ENCODE assay signal across 8 cellular contexts in the genomic region with DNA sequence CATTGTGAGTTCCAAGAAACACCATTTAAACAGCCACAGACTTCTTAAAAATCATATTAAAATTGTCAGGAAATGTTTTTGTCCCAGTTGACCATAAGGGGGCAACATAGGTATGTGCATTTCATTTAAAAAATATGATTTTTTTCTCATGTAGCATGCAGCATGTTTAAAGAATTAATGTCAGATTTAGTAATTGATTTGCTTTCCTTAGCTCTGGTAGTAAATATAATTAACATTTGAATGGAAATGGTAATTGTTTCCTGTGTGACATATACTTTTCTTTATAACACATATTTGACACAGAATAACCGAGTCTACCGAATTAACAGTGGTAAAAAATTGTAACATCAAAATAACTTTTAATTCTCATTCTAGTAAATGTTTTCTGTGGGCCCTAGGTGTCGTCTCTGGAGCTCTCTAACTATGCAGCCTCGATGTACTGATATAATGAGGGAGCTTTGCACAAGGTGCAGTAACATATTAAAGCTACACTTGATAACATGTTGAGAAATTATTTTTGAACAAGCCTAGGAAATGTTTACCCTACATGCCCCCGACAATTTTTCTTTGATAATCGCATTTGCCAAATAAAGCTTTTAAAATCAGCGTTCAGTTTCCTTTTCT. TPM values are rescaled to one million over a fixed set of nuclear protein-coding genes. Genes with fewer than 3 reads are reported as not detected.
DNase-seq lines count a peak whose midpoint lies in the region; ATAC-seq and TF ChIP-seq lines count a peak whose summit lies in the region.

No MANE protein-coding gene starts in this region.

- BruUV-seq in IMR-90 (replicated peaks; lab: Mats Ljungman, UMichigan) = no TSS peak

- peaks cover 35% of the 10 kb centered on the region for H3K36me3 Mint-ChIP-seq in activated T-helper 2 cell treated with anti-CD3 and anti-CD28 coated beads, Interferon-gamma antibody, Interleukin-2, Interleukin-4, amounts not matched to agents 10 μg/mL and 5 μg/mL and 100 μg/mL, durations not matched to agents 14 hours and 24 hours and 36 hours (ENCODE audit: low read depth)

- H3K23ac ChIP-seq in IMR-90 (ENCODE audit: low read depth, low read length) = no peak overlapping the region

- H3K27ac ChIP-seq in IMR-90 (ENCODE audit: insufficient read depth, low read length) (no peak overlapping the region), brain microvascular endothelial cell (no peak overlapping the region), lung (ENCODE audit: low read depth in 1 of 2, low read length in 1 of 2) (no peak overlapping the region)

- TF ChIP-seq POLR2A in IMR-90 (IDR thresholded peaks at IDR 0.05; ENCODE audit: low read depth, low read length) = no peak

- no peaks in the 10 kb centered on the region for H3K27me3 Mint-ChIP-seq in activated T-helper 2 cell treated with anti-CD3 and anti-CD28 coated beads, Interferon-gamma antibody, Interleukin-2, Interleukin-4, amounts not matched to agents 10 μg/mL and 5 μg/mL and 100 μg/mL, durations not matched to agents 14 hours and 24 hours and 36 hours (ENCODE audit: low read depth)

- H4K8ac ChIP-seq in IMR-90 (ENCODE audit: low read depth in 2 of 2, low read length in 2 of 2) = no peak overlapping the region

- intact Hi-C loops in IMR-90 (cut with micrococcal nuclease) = loop anchor here (1.0 to 5.0 kb wide), 3 partner anchors 38 to 719 kb away; no protein-coding TSS in a partner anchor
- intact Hi-C loops in activated T-helper 2 cell treated with anti-CD3 and anti-CD28 coated beads, Interferon-gamma antibody, Interleukin-2, Interleukin-4, amounts not matched to agents 10 μg/mL and 5 μg/mL and 100 μg/mL, durations not matched to agents 14 hours and 24 hours and 36 hours (cut with micrococcal nuclease) = loop anchor here (1.0 to 5.0 kb wide), 5 partner anchors 13 to 411 kb away; no protein-coding TSS in a partner anchor

- H2AK9ac ChIP-seq in IMR-90 (replicated peaks; ENCODE audit: low read depth, low read length, poor library complexity) = no peak overlapping the region

- no peak overlapping the region for H3K56ac ChIP-seq in IMR-90 (ENCODE audit: extremely low read depth, insufficient read depth, low read length)

- no peak overlapping the region for H2BK15ac ChIP-seq in IMR-90 (ENCODE audit: low read depth, low read length)

- H3K9me3 Mint-ChIP-seq in activated T-helper 2 cell treated with anti-CD3 and anti-CD28 coated beads, Interferon-gamma antibody, Interleukin-2, Interleukin-4, amounts not matched to agents 10 μg/mL and 5 μg/mL and 100 μg/mL, durations not matched to agents 14 hours and 24 hours and 36 hours = peaks cover 4% of the 10 kb centered on the region

- H3K14ac ChIP-seq in IMR-90 (replicated peaks; ENCODE audit: low read depth, low read length) = no peak overlapping the region

- no peak overlapping the region for H2BK5ac ChIP-seq in IMR-90 (ENCODE audit: low read depth, low read length, poor library complexity, severe bottlenecking)

- POLR2A ChIA-PET in IMR-90 (lab: Charles Lee; ENCODE audit: unreplicated experiment) = no interaction called here

- dilution Hi-C loops in IMR-90 (cut with HindIII; ENCODE audit: low sequenced_read_pairs, unreplicated experiment) = no loop called here

- H3K36me3 ChIP-seq in IMR-90 (ENCODE audit: control insufficient read depth, insufficient read depth, low read length) = peaks cover 4% of the 10 kb centered on the region
- peaks cover 5% of the 10 kb centered on the region for H3K36me3 ChIP-seq in brain microvascular endothelial cell (replicated peaks)
- peaks cover 6 to 9% of the 10 kb centered on the region in 2 donors for H3K36me3 ChIP-seq in lung (ENCODE audit: control insufficient read depth in 2 of 2, insufficient read depth in 2 of 2, low read length in 2 of 2)

- TF ChIP-seq CTCF in IMR-90 (conservative IDR thresholded peaks at IDR 0.05; ENCODE audit: low read depth, low read length) (peak; percentile 68), brain microvascular endothelial cell (IDR thresholded peaks at IDR 0.05; ENCODE audit: low read depth, low read length, missing control alignments) (peak; percentile 38), lung (IDR thresholded peaks at IDR 0.05; ENCODE audit: control extremely low read depth, extremely low read depth) (peak; percentile 45)

- H3K9me3 ChIP-seq in IMR-90 (ENCODE audit: control insufficient read depth, insufficient read depth, low read length) (no peaks in the 10 kb centered on the region), lung (ENCODE audit: control insufficient read depth in 2 of 2, insufficient read depth in 1 of 2, low read length in 1 of 2) (no peaks in the 10 kb centered on the region)

- no peaks in the 10 kb centered on the region for H3K9me1 ChIP-seq in IMR-90 (ENCODE audit: insufficient read depth, low read length)

- H4K5ac ChIP-seq in IMR-90 (ENCODE audit: low read depth, low read length) = no peak overlapping the region

- H3K4me1 ChIP-seq in IMR-90 (ENCODE audit: control insufficient read depth, insufficient read depth, low read length) (peaks cover 2% of the 10 kb centered on the region; the same call in 1 of the 2 replicates), lung (ENCODE audit: control insufficient read depth in 2 of 2, insufficient read depth in 2 of 2, low read length in 2 of 2) (peaks cover 0 to 7% of the 10 kb centered on the region in 2 donors)

- H3K9ac ChIP-seq in IMR-90 (ENCODE audit: low read depth, low read length) = no peak overlapping the region

- no peaks in the 10 kb centered on the region for H3K27me3 ChIP-seq in IMR-90 (ENCODE audit: control insufficient read depth, insufficient read depth, low read length)
- H3K27me3 ChIP-seq in brain microvascular endothelial cell (replicated peaks) = no peaks in the 10 kb centered on the region
- H3K27me3 ChIP-seq in lung (ENCODE audit: control insufficient read depth, insufficient read depth) = no peaks in the 10 kb centered on the region

- no peak overlapping the region for H3K18ac ChIP-seq in IMR-90 (ENCODE audit: low read depth, low read length)

- WGBS in IMR-90 (ENCODE audit: extremely low coverage in 2 of 2, insufficient read length in 1 of 2), 2 experiments = no CpG with 5 or more reads among the region's 7 CpGs
- WGBS in lung, 2 donors = 62 to 73% methylated on average over 7 of the region's 7 CpGs

- no peak overlapping the region for H3K27ac Mint-ChIP-seq in activated T-helper 2 cell treated with anti-CD3 and anti-CD28 coated beads, Interferon-gamma antibody, Interleukin-2, Interleukin-4, amounts not matched to agents 10 μg/mL and 5 μg/mL and 100 μg/mL, durations not matched to agents 14 hours and 24 hours and 36 hours

- in situ Hi-C loops in IMR-90 (cut with MboI; ENCODE audit: low sequenced_read_pairs) = loop anchor here (5.0 kb wide), 1 partner anchor 413 kb away; no protein-coding TSS in a partner anchor
- in situ Hi-C loops in brain microvascular endothelial cell (cut with HindIII; ENCODE audit: low pct_ligation_motif_present, low sequenced_read_pairs) = loop anchor here (25.0 kb wide), 1 partner anchor 723 kb away; no protein-coding TSS in a partner anchor

- peaks cover 4 to 12% of the 10 kb centered on the region in 2 experiments; a peak in 3 of 4 replicates for H3K79me1 ChIP-seq in IMR-90 (ENCODE audit: low read depth in 1 of 2, low read length in 2 of 2)

- H3K4ac ChIP-seq in IMR-90 (ENCODE audit: low read depth, low read length) = no peak overlapping the region

- no peak overlapping the region for H2AFZ ChIP-seq in IMR-90 (replicated peaks; ENCODE audit: low read length, poor library complexity)

- no peaks in the 10 kb centered on the region for H4K20me1 ChIP-seq in IMR-90 (ENCODE audit: insufficient read depth, low read length)

- peak; percentile 62; the same call in 1 of the 2 replicates for ATAC-seq in IMR-90 (ENCODE audit: low read depth)
- ATAC-seq in lung (ENCODE audit: insufficient read depth, low FRiP score) = no peak
- ATAC-seq in HG02981 (IDR thresholded peaks at IDR 0.05; ENCODE audit: unreplicated experiment) = no peak
- ATAC-seq in esophagus mucosa = no peak

- DNase-seq in CD1c-positive myeloid dendritic cell (ENCODE audit: extremely low spot score) (peak; percentile 65), IMR-90 (peak; percentile 54), brain microvascular endothelial cell (no peak), lung (ENCODE audit: low spot score) (no peak), inferior parietal cortex (ENCODE audit: extremely low spot score) (no peak)
- no peak for DNase-seq in activated T-helper 2 cell treated with anti-CD3 and anti-CD28 coated beads, Interferon-gamma antibody, Interleukin-2, Interleukin-4, amounts not matched to agents 10 μg/mL and 5 μg/mL and 100 μg/mL, durations not matched to agents 14 hours and 24 hours and 36 hours (ENCODE audit: low spot score)

- no peak overlapping the region for H2BK120ac ChIP-seq in IMR-90 (ENCODE audit: low read depth, low read length)

- H3K4me3 Mint-ChIP-seq in activated T-helper 2 cell treated with anti-CD3 and anti-CD28 coated beads, Interferon-gamma antibody, Interleukin-2, Interleukin-4, amounts not matched to agents 10 μg/mL and 5 μg/mL and 100 μg/mL, durations not matched to agents 14 hours and 24 hours and 36 hours (ENCODE audit: low read depth) = no peak overlapping the region

- TF ChIP-seq RAD21 in IMR-90 (IDR thresholded peaks at IDR 0.05; ENCODE audit: low read length) = peak; percentile 85

- no peak overlapping the region for H2AK5ac ChIP-seq in IMR-90 (ENCODE audit: low read depth, low read length)

- H2BK20ac ChIP-seq in IMR-90 (ENCODE audit: low read depth, low read length) = no peak overlapping the region

- no peak overlapping the region for H3K4me2 ChIP-seq in IMR-90 (ENCODE audit: low read depth, low read length)

- peaks cover 56% of the 10 kb centered on the region for H3K4me1 Mint-ChIP-seq in activated T-helper 2 cell treated with anti-CD3 and anti-CD28 coated beads, Interferon-gamma antibody, Interleukin-2, Interleukin-4, amounts not matched to agents 10 μg/mL and 5 μg/mL and 100 μg/mL, durations not matched to agents 14 hours and 24 hours and 36 hours (ENCODE audit: low read depth)

- H4K91ac ChIP-seq in IMR-90 (ENCODE audit: insufficient read depth, low read depth, low read length) = no peak overlapping the region

- H3K4me3 ChIP-seq in IMR-90 (ENCODE audit: insufficient read depth, low read depth, low read length) (no peak overlapping the region), brain microvascular endothelial cell (ENCODE audit: low read depth, low read length) (no peak overlapping the region), lung (no peak overlapping the region)

- CTCF ChIA-PET in IMR-90 (lab: Yijun Ruan, JAX) = interaction anchor here (0.8 to 1.4 kb wide), 6 partner anchors 11 to 415 kb away, joined by 3 to 13 read pairs (median 5); no protein-coding TSS in a partner anchor

RNA-seq across cellular contexts. Expression of a gene that starts 34.9 kb away (rescaled TPM):
- total RNA-seq in IMR-90 (2012; rRNA removed) (23.1 and 23.8 TPM in 2 replicates), lung (10 to 100 TPM in 1 of 2 donors, 1 to 10 TPM in 1; 6.5 to 14.2 TPM), esophagus mucosa (1.8 TPM)
- polyA plus RNA-seq in IMR-90 (2012; rRNA removed) (18.5 and 20.0 TPM in 2 replicates), lung (1 to 10 TPM; 4.5 to 9.5 TPM)
- polyA plus RNA-seq in IMR-90 (2012; cell fraction: cytosol; rRNA removed) = 11.3 and 12.6 TPM in 2 replicates
- 9.4 and 12.0 TPM in 2 replicates for polyA plus RNA-seq in IMR-90 (2012; cell fraction: nucleus; rRNA removed; ENCODE audit: low replicate concordance)
- 18.1 and 21.2 TPM in 2 replicates for total RNA-seq in activated T-helper 2 cell treated with anti-CD3 and anti-CD28 coated beads, Interferon-gamma antibody, Interleukin-2, Interleukin-4, amounts not matched to agents 10 μg/mL and 5 μg/mL and 100 μg/mL, durations not matched to agents 14 hours and 24 hours and 36 hours

RNA-seq across cellular contexts. Expression of a gene that starts 35.4 kb away (rescaled TPM):
- total RNA-seq in IMR-90 (2012; rRNA removed) (35.0 and 43.0 TPM in 2 replicates), lung (10 to 100 TPM; 79.0 to 83.7 TPM), esophagus mucosa (56.3 TPM)
- polyA plus RNA-seq in IMR-90 (2012; rRNA removed) (40.9 and 56.2 TPM in 2 replicates), lung (10 to 100 TPM; 27.6 to 94.8 TPM)
- 42.6 and 52.3 TPM in 2 replicates for polyA plus RNA-seq in IMR-90 (2012; cell fraction: cytosol; rRNA removed)
- polyA plus RNA-seq in IMR-90 (2012; cell fraction: nucleus; rRNA removed; ENCODE audit: low replicate concordance) = 482 and 691 TPM in 2 replicates
- total RNA-seq in activated T-helper 2 cell treated with anti-CD3 and anti-CD28 coated beads, Interferon-gamma antibody, Interleukin-2, Interleukin-4, amounts not matched to agents 10 μg/mL and 5 μg/mL and 100 μg/mL, durations not matched to agents 14 hours and 24 hours and 36 hours = 122 and 140 TPM in 2 replicates

Comparison
In these comparisons a context has a peak if more than half of its experiments do, and no peak if none do; other contexts are left out.
1. DNase-seq: peak in CD1c-positive myeloid dendritic cell (single experiment) and IMR-90 (single experiment); none in brain microvascular endothelial cell (single experiment), lung (single experiment), activated T-helper 2 cell treated with anti-CD3 and anti-CD28 coated beads, Interferon-gamma antibody, Interleukin-2, Interleukin-4, amounts not matched to agents 10 μg/mL and 5 μg/mL and 100 μg/mL, durations not matched to agents 14 hours and 24 hours and 36 hours (single experiment) and inferior parietal cortex (single experiment).
2. Peak in every context shown above with its lines, with median percentiles within 50 percentile points of each other: CTCF ChIP-seq.